ENCODE assay signal across 1 cellular context in genomic region chr15:66832679-66833078, GRCh38.
TF ChIP-seq lines count a peak whose summit lies in the region.

No MANE protein-coding gene starts in this region.

TF ChIP-seq in SK-N-SH treated with all-trans-retinoic acid at 6 μM for 48 hours, 23 proteins besides CTCF, POLR2A, EP300 and RAD21 (continued from another document):
- TF ChIP-seq TSHZ2 (CRISPR knock-in tag; IDR thresholded peaks at IDR 0.05) (no peak), ZFP3 (CRISPR knock-in tag; IDR thresholded peaks at IDR 0.05) (no peak), TOX (CRISPR knock-in tag; IDR thresholded peaks at IDR 0.05; ENCODE audit: borderline replicate concordance) (no peak), SNAI2 (CRISPR knock-in tag; IDR thresholded peaks at IDR 0.05) (no peak), TCF4 (CRISPR knock-in tag; IDR thresholded peaks at IDR 0.05; ENCODE audit: borderline replicate concordance) (no peak), PPARA (CRISPR knock-in tag; IDR thresholded peaks at IDR 0.05; ENCODE audit: borderline replicate concordance) (no peak), ESRRG (CRISPR knock-in tag; IDR thresholded peaks at IDR 0.05) (no peak), POU6F1 (CRISPR knock-in tag; IDR thresholded peaks at IDR 0.05; ENCODE audit: borderline replicate concordance, low read depth) (no peak)
- TF ChIP-seq, protein P1, sequence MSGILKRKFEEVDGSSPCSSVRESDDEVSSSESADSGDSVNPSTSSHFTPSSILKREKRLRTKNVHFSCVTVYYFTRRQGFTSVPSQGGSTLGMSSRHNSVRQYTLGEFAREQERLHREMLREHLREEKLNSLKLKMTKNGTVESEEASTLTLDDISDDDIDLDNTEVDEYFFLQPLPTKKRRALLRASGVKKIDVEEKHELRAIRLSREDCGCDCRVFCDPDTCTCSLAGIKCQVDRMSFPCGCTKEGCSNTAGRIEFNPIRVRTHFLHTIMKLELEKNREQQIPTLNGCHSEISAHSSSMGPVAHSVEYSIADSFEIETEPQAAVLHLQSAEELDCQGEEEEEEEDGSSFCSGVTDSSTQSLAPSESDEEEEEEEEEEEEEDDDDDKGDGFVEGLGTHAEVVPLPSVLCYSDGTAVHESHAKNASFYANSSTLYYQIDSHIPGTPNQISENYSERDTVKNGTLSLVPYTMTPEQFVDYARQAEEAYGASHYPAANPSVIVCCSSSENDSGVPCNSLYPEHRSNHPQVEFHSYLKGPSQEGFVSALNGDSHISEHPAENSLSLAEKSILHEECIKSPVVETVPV (CRISPR knock-in tag; IDR thresholded peaks at IDR 0.05): no peak
